Comparison of ENCODE assay signal across 1 cellular context in the genomic region with DNA sequence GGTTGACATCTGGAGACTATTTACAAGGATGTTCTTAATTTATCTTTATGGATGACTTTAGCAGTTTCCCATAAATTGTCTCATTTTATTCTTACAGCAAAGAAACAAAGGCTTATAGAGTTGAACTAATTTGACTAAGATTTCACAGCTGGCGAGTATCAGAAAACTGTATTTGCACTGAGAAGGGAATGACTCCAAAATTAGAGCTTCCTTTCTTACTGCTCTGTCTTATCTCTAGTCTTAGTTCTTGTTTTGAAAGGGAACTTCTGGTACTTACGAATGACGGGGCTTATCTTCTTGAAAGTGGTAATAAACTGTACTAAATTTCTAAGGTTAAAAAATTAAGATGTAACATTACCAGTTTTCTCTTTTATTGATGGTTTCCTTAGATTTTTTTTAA.
A peak's percentile ranks its signal among the peaks of the same experiment; 100 is the strongest.
TF ChIP-seq lines count a peak whose summit lies in the region.

No MANE protein-coding gene starts in this region.

TF ChIP-seq in K562, 482 proteins besides CTCF, POLR2A, EP300 and RAD21 (continued from another document):
- TF ChIP-seq JUND (IDR thresholded peaks at IDR 0.05; ENCODE audit: borderline replicate concordance, low read depth, low read length) (peak; percentile 50; the same call in 1 of the 2 replicates), JUND (tag; IDR thresholded peaks at IDR 0.05; ENCODE audit: borderline replicate concordance, low read depth, low read length) (no peak; the same call in 2 of the 3 replicates), GABPA (tag; conservative IDR thresholded peaks at IDR 0.05; ENCODE audit: low read depth) (peak; percentile 12; the same call in 1 of the 2 replicates), HMG20B (CRISPR knock-in tag; IDR thresholded peaks at IDR 0.05) (no peak), CREM (IDR thresholded peaks at IDR 0.05; ENCODE audit: low read depth) (0 out of 2 replicates have a peak, but pooled peaks have one; percentile 23)
- TF ChIP-seq, protein P1, sequence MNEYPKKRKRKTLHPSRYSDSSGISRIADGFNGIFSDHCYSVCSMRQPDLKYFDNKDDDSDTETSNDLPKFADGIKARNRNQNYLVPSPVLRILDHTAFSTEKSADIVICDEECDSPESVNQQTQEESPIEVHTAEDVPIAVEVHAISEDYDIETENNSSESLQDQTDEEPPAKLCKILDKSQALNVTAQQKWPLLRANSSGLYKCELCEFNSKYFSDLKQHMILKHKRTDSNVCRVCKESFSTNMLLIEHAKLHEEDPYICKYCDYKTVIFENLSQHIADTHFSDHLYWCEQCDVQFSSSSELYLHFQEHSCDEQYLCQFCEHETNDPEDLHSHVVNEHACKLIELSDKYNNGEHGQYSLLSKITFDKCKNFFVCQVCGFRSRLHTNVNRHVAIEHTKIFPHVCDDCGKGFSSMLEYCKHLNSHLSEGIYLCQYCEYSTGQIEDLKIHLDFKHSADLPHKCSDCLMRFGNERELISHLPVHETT (CRISPR knock-in tag; conservative IDR thresholded peaks at IDR 0.05 in 1 of 2, IDR thresholded peaks at IDR 0.05 in 1 of 2): peak in 1 of 2 experiments; percentile 54; a peak in 1 of 4 replicates
